ENCODE assay signal across 27 cellular contexts in genomic region chr2:65026640-65027464, GRCh38. TPM values are rescaled to one million over a fixed set of nuclear protein-coding genes. Genes with fewer than 3 reads are reported as not detected.
A peak's percentile ranks its signal among the peaks of the same experiment; 100 is the strongest.
DNase-seq lines count a peak whose midpoint lies in the region; ATAC-seq and TF ChIP-seq lines count a peak whose summit lies in the region.
"Had no signal": no experiment of that assay in that cellular context is flagged by ENCODE, and none has a peak within 500 bp of the region (broad histone marks: within the 10 kb centered on the region; RNA-seq: fewer than 3 reads in every experiment).

No MANE protein-coding gene starts in this region.

- ATAC-seq in HG02678 (IDR thresholded peaks at IDR 0.05; ENCODE audit: unreplicated experiment) (peak; percentile 35), GM21529 (IDR thresholded peaks at IDR 0.05; ENCODE audit: unreplicated experiment) (no peak)
- ATAC-seq: Panc1, psoas muscle had no signal

- H3K9me3 Mint-ChIP-seq in osteocyte (ENCODE audit: unreplicated experiment): no peaks in the 10 kb centered on the region
- H3K9me3 Mint-ChIP-seq: activated CD4-positive, alpha-beta T cell treated with anti-CD3 and anti-CD28 coated beads, Interleukin-2, amount 10 ng/mL, durations not matched to agents 7 days and 5 days; activated naive CD4-positive, alpha-beta T cell treated with anti-CD3 and anti-CD28 coated beads, Interleukin-2, amount 50 U/mL, for 72 hours; CD4-positive, CD25-positive, alpha-beta regulatory T cell; nephron progenitor cell; T-helper 2 cell treated with Interferon-gamma antibody and Interleukin-4, amounts not matched to agents 5 μg/mL and 100 μg/mL, for 36 hours had no signal

- H3K4me1 Mint-ChIP-seq in osteocyte (ENCODE audit: unreplicated experiment): peaks cover 33% of the 10 kb centered on the region
- H3K4me1 Mint-ChIP-seq: nephron progenitor cell had no signal

- H3K27ac Mint-ChIP-seq in osteocyte (ENCODE audit: unreplicated experiment): peak overlapping the region; percentile 31
- H3K27ac Mint-ChIP-seq: activated CD4-positive, alpha-beta T cell treated with anti-CD3 and anti-CD28 coated beads, Interleukin-2, amount 10 ng/mL, durations not matched to agents 7 days and 5 days; CD4-positive, CD25-positive, alpha-beta regulatory T cell; nephron progenitor cell; T-helper 2 cell treated with Interferon-gamma antibody and Interleukin-4, amounts not matched to agents 5 μg/mL and 100 μg/mL, for 36 hours had no signal

- no peak overlapping the region for H3K4me3 ChIP-seq in Peyer's patch
- H3K4me3 ChIP-seq: left ventricle myocardium inferior, psoas muscle, testis, uterus had no signal

- no peaks in the 10 kb centered on the region for H3K27me3 ChIP-seq in Peyer's patch
- H3K27me3 ChIP-seq: testis, uterus had no signal

- H3K9me3 ChIP-seq in Peyer's patch: no peaks in the 10 kb centered on the region
- H3K9me3 ChIP-seq: left ventricle myocardium inferior, psoas muscle, testis, uterus had no signal

- DNase-seq in GM13976 (ENCODE audit: low spot score) (peak; percentile 54), Peyer's patch (peak in 2 of 3 donors; percentile 55 to 59), osteocyte (ENCODE audit: extremely low spot score, unreplicated experiment) (no peak), NCI-H2107 (lab: John Stamatoyannopoulos, UW) (no peak), medulla oblongata (ENCODE audit: extremely low spot score) (no peak), dermis blood vessel endothelial cell (no peak)
- DNase-seq: activated CD4-positive, alpha-beta T cell treated with anti-CD3 and anti-CD28 coated beads, Interleukin-2, amount 10 ng/mL, durations not matched to agents 7 days and 5 days; CD4-positive, CD25-positive, alpha-beta regulatory T cell; DMS153; foreskin fibroblast; GDM1; left ventricle myocardium inferior; NCI-H187 treated with DMSO at 0.1 percent for 48 hours; NCI-H2227 treated with DMSO at 0.1 percent for 48 hours; NCI-H82; nephron progenitor cell; psoas muscle; stimulated activated CD4-positive, alpha-beta T cell treated with anti-CD3 and anti-CD28 coated beads, Interleukin-1b, Interleukin-23, amount 100 ng/mL, for 48 hours; stimulated activated naive CD4-positive, alpha-beta T cell; testis; uterus had no signal

- in situ Hi-C loops in GM13976 (cut with MboI; ENCODE audit: low sequenced_read_pairs, unreplicated experiment): loop anchor here (25.0 kb wide), 3 partner anchors 415 to 690 kb away; partner anchors contain the start of gene AFTPH

- TF ChIP-seq CTCF in GM13976 (IDR thresholded peaks at IDR 0.05; ENCODE audit: borderline replicate concordance, control extremely low read depth, extremely low read depth, insufficient read depth, missing control alignments): no peak
- TF ChIP-seq CTCF in Peyer's patch (IDR thresholded peaks at IDR 0.05): no peak
- no peak for TF ChIP-seq CTCF in osteocyte (IDR thresholded peaks at IDR 0.05)

- peak overlapping the region in 2 of 4 donors; percentile 24 to 48 for H3K27ac ChIP-seq in Peyer's patch
- H3K27ac ChIP-seq: left ventricle myocardium inferior, psoas muscle, testis, uterus, VCaP had no signal

- peaks cover 11% of the 10 kb centered on the region for H3K36me3 Mint-ChIP-seq in osteocyte (ENCODE audit: unreplicated experiment)
- H3K36me3 Mint-ChIP-seq: activated naive CD4-positive, alpha-beta T cell treated with anti-CD3 and anti-CD28 coated beads, Interleukin-2, amount 50 U/mL, for 72 hours had no signal

- TF ChIP-seq POLR2A in Peyer's patch (IDR thresholded peaks at IDR 0.05): no peak

- H3K4me3 Mint-ChIP-seq in osteocyte (ENCODE audit: unreplicated experiment): no peak overlapping the region
- H3K4me3 Mint-ChIP-seq: activated CD4-positive, alpha-beta T cell treated with anti-CD3 and anti-CD28 coated beads, Interleukin-2, amount 10 ng/mL, durations not matched to agents 7 days and 5 days; CD4-positive, CD25-positive, alpha-beta regulatory T cell; nephron progenitor cell; T-helper 2 cell treated with Interferon-gamma antibody and Interleukin-4, amounts not matched to agents 5 μg/mL and 100 μg/mL, for 36 hours had no signal

- H3K27me3 Mint-ChIP-seq in osteocyte (ENCODE audit: unreplicated experiment): no peaks in the 10 kb centered on the region
- H3K27me3 Mint-ChIP-seq: activated CD4-positive, alpha-beta T cell treated with anti-CD3 and anti-CD28 coated beads, Interleukin-2, amount 10 ng/mL, durations not matched to agents 7 days and 5 days; CD4-positive, CD25-positive, alpha-beta regulatory T cell had no signal

- peaks cover 0 to 5% (median 0%) of the 10 kb centered on the region in 3 donors for H3K36me3 ChIP-seq in Peyer's patch
- H3K36me3 ChIP-seq: uterus had no signal

- H3K4me1 ChIP-seq in Peyer's patch: peaks cover 0 to 20% (median 19%) of the 10 kb centered on the region in 4 donors
- H3K4me1 ChIP-seq: uterus had no signal

RNA-seq across cellular contexts. Expression of gene CEP68, which starts 29.4 kb away (rescaled TPM):
- total RNA-seq in Peyer's patch: 10 to 100 TPM in 3 of 4 donors, 1 to 10 TPM in 1; 5.4 to 18.2 (median 14.7) TPM
- 20.7 and 22.4 TPM in 2 replicates for total RNA-seq in osteocyte
- total RNA-seq in dermis blood vessel endothelial cell: 38.5 and 44.4 TPM in 2 replicates

RNA-seq across cellular contexts. Expression of gene SLC1A4, which starts 37.7 kb away (rescaled TPM):
- total RNA-seq in Peyer's patch: 10 to 100 TPM in 1 of 4 donors, 1 to 10 TPM in 3; 2.7 to 12.4 (median 3.4) TPM
- 78.7 and 81.8 TPM in 2 replicates for total RNA-seq in osteocyte
- total RNA-seq in dermis blood vessel endothelial cell: 12.3 and 15.1 TPM in 2 replicates

Comparison
In these comparisons a context has a peak if more than half of its experiments do, and no peak if none do; other contexts are left out.
1. DNase-seq: peak in GM13976 (single experiment) and Peyer's patch (2 of 3); none in osteocyte (single experiment), NCI-H2107 (single experiment), medulla oblongata (single experiment) and dermis blood vessel endothelial cell (single experiment).